In genomic region chr2:237692601-237693079, GRCh38 we compare ENCODE assay signal across 8 cellular contexts.
DNase-seq lines count a peak whose midpoint lies in the region; ATAC-seq and TF ChIP-seq lines count a peak whose summit lies in the region.

No MANE protein-coding gene starts in this region.

- H3K4me1 ChIP-seq in DOHH2 (ENCODE audit: control insufficient read depth, low read length) (peaks cover 62% of the 10 kb centered on the region), breast epithelium (peaks cover 9% of the 10 kb centered on the region in 2 donors), suprapubic skin (peaks cover 85% of the 10 kb centered on the region)

- peaks cover 25% of the 10 kb centered on the region for H3F3A ChIP-seq in DOHH2 (ENCODE audit: control insufficient read depth, insufficient read depth)

- peaks cover 7% of the 10 kb centered on the region for H4K20me1 ChIP-seq in DOHH2 (ENCODE audit: control insufficient read depth, insufficient read depth, low read depth, low read length)

- no peaks in the 10 kb centered on the region for H3K9me3 ChIP-seq in DOHH2 (ENCODE audit: control insufficient read depth, insufficient read depth, low read length)
- H3K9me3 ChIP-seq in breast epithelium, result no peaks in the 10 kb centered on the region
- no peaks in the 10 kb centered on the region for H3K9me3 ChIP-seq in suprapubic skin

- TF ChIP-seq EP300 in suprapubic skin (IDR thresholded peaks at IDR 0.05), result no peak

- no peaks in the 10 kb centered on the region for H3K9me2 ChIP-seq in DOHH2 (replicated peaks; ENCODE audit: control insufficient read depth, low read length)

- H3K4me3 ChIP-seq in DOHH2 (ENCODE audit: low read length) (peak overlapping the region; percentile 89), breast epithelium (peak overlapping the region; percentile 82 to 98 (median 87)), suprapubic skin (peak overlapping the region; percentile 94)

- DNase-seq in NCI-H526 treated with DMSO at 0.1 percent for 48 hours (lab: John Stamatoyannopoulos, UW), result peak; percentile 21
- DNase-seq in breast epithelium (ENCODE audit: low spot score in 2 of 2), result peak in 1 of 2 donors; percentile 61
- DNase-seq in left lobe of liver (ENCODE audit: low spot score), result peak; percentile 66
- DNase-seq in suprapubic skin (ENCODE audit: low spot score in 2 of 2), result peak; percentile 84 to 85
- no peak for DNase-seq in sciatic nerve (ENCODE audit: low spot score)

- peaks cover 59% of the 10 kb centered on the region for H3K79me2 ChIP-seq in DOHH2 (ENCODE audit: control insufficient read depth, low read length)

- peak overlapping the region; percentile 100 for H3K4me2 ChIP-seq in DOHH2 (ENCODE audit: low read length)

- H3K36me3 ChIP-seq in DOHH2 (ENCODE audit: control insufficient read depth, low read length), result peaks cover 28% of the 10 kb centered on the region
- no peaks in the 10 kb centered on the region for H3K36me3 ChIP-seq in breast epithelium
- H3K36me3 ChIP-seq in suprapubic skin, result no peaks in the 10 kb centered on the region

- 2% methylated on average over 25 of the region's 36 CpGs for WGBS in suprapubic skin

- intact Hi-C loops in breast epithelium (cut with DNase I; ENCODE audit: low total_unique reads), result no loop called here
- intact Hi-C loops in sciatic nerve (cut with DNase I), result no loop called here

- H3K27me3 ChIP-seq in DOHH2 (ENCODE audit: control insufficient read depth, low read length), result no peaks in the 10 kb centered on the region
- no peaks in the 10 kb centered on the region for H3K27me3 ChIP-seq in breast epithelium
- H3K27me3 ChIP-seq in suprapubic skin, result no peaks in the 10 kb centered on the region

- H3K27ac ChIP-seq in DOHH2 (ENCODE audit: low read depth, low read length), result peak overlapping the region; percentile 96
- peak overlapping the region; percentile 94 for H3K27ac ChIP-seq in breast epithelium
- peak overlapping the region; percentile 96 for H3K27ac ChIP-seq in suprapubic skin

- ATAC-seq in GM21717 (IDR thresholded peaks at IDR 0.05; ENCODE audit: unreplicated experiment), result peak; percentile 5
- ATAC-seq in left lobe of liver, result peak; percentile 27
- no peak for ATAC-seq in GM18519 (IDR thresholded peaks at IDR 0.05; ENCODE audit: low FRiP score, unreplicated experiment)
- ATAC-seq in sciatic nerve, result no peak

- no peak for TF ChIP-seq POLR2A in breast epithelium (IDR thresholded peaks at IDR 0.05)
- no peak for TF ChIP-seq POLR2A in suprapubic skin (IDR thresholded peaks at IDR 0.05)

- TF ChIP-seq CTCF in DOHH2 (IDR thresholded peaks at IDR 0.05; ENCODE audit: low read depth, low read length, poor library complexity, severe bottlenecking) (no peak), breast epithelium (IDR thresholded peaks at IDR 0.05) (no peak), suprapubic skin (IDR thresholded peaks at IDR 0.05) (no peak)

Comparison
In these comparisons a context has a peak if more than half of its experiments do, and no peak if none do; other contexts are left out.
1. ATAC-seq: peak in GM21717 (single experiment) and left lobe of liver (single experiment); none in GM18519 (single experiment) and sciatic nerve (single experiment).
2. Peak in every context shown above with its lines, with median percentiles within 50 percentile points of each other: H3K27ac ChIP-seq and H3K4me3 ChIP-seq.